9 cellular contexts compared by ENCODE assay signal in the genomic region with DNA sequence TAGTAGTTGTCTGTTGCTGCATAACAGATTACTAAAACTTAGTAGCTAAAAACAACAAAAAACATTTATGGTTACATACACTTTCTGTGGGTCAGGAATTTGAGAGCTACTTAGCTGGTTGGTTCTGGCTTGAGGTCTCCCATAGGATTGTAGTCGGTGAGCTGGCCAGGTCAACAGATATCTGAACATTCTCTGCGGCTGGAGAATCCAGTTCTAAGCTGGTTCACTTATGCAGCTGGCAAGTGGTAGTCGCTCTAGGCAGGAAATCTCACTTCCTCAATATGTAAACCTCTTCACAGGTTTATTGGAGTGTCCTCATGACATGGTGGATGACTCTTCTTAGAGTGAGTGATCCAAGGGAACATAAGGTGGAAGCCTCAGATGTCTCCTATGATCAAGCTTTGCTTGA.
DNase-seq lines count a peak whose midpoint lies in the region; ATAC-seq and TF ChIP-seq lines count a peak whose summit lies in the region.
"Had no signal": no experiment of that assay in that cellular context is flagged by ENCODE, and none has a peak within 500 bp of the region (broad histone marks: within the 10 kb centered on the region; RNA-seq: fewer than 3 reads in every experiment).

No MANE protein-coding gene starts in this region.

- H3K9me3 Mint-ChIP-seq in WTC11: peaks cover 9% of the 10 kb centered on the region
- no peaks in the 10 kb centered on the region for H3K9me3 Mint-ChIP-seq in stimulated activated effector memory CD8-positive, alpha-beta T cell treated with anti-CD3 and anti-CD28 coated beads, Interleukin-12 subunit alpha, Interleukin-12 subunit beta, amount 100 ng/mL, for 72 hours

- H3K4me3 Mint-ChIP-seq in WTC11: no peak overlapping the region
- H3K4me3 Mint-ChIP-seq in stimulated activated effector memory CD8-positive, alpha-beta T cell treated with anti-CD3 and anti-CD28 coated beads, Interleukin-12 subunit alpha, Interleukin-12 subunit beta, amount 100 ng/mL, for 72 hours: peak overlapping the region; percentile 54

- H3K9me3 ChIP-seq in DND-41 (ENCODE audit: insufficient read depth, low read length, severe bottlenecking): peaks cover 5% of the 10 kb centered on the region

- no peak overlapping the region for H3K27ac Mint-ChIP-seq in WTC11
- peak overlapping the region; percentile 69 for H3K27ac Mint-ChIP-seq in stimulated activated effector memory CD8-positive, alpha-beta T cell treated with anti-CD3 and anti-CD28 coated beads, Interleukin-12 subunit alpha, Interleukin-12 subunit beta, amount 100 ng/mL, for 72 hours

- POLR2A ChIA-PET in WTC11 (lab: Charles Lee): interaction anchor here (1.7 kb wide), 1 partner anchor 22 kb away, joined by 4 read pairs; no protein-coding TSS in a partner anchor

- peak overlapping the region; percentile 99 for H3K27ac ChIP-seq in DND-41 (ENCODE audit: low read length)

- no peaks in the 10 kb centered on the region for H3K27me3 Mint-ChIP-seq in WTC11 (ENCODE audit: low read depth)

- H3K27me3 ChIP-seq in DND-41 (ENCODE audit: insufficient read depth, low read length, poor library complexity): no peaks in the 10 kb centered on the region

- H2AFZ ChIP-seq in DND-41 (ENCODE audit: low read depth, low read length): no peak overlapping the region

- ATAC-seq in DND-41 (ENCODE audit: insufficient read depth, low read depth) (peak; percentile 58), GM19452 (IDR thresholded peaks at IDR 0.05; ENCODE audit: unreplicated experiment) (peak; percentile 77), HG03439 (IDR thresholded peaks at IDR 0.05; ENCODE audit: unreplicated experiment) (peak; percentile 64), WTC11 (peak; percentile 38; the same call in 1 of the 2 replicates)
- ATAC-seq in stimulated activated effector memory CD8-positive, alpha-beta T cell treated with anti-CD3 and anti-CD28 coated beads, Interleukin-12 subunit alpha, Interleukin-12 subunit beta, amount 100 ng/mL, for 72 hours: peak; percentile 81
- ATAC-seq: HCT116 had no signal

- H3K4me3 ChIP-seq in DND-41 (ENCODE audit: low read depth in 1 of 2, low read length in 2 of 2): no peak overlapping the region

- H3K9ac ChIP-seq in DND-41 (ENCODE audit: low read depth, low read length): peak overlapping the region; percentile 62; the same call in 1 of the 2 replicates

- H3K36me3 Mint-ChIP-seq in WTC11: peaks cover 14% of the 10 kb centered on the region
- peaks cover 33% of the 10 kb centered on the region for H3K36me3 Mint-ChIP-seq in stimulated activated effector memory CD8-positive, alpha-beta T cell treated with anti-CD3 and anti-CD28 coated beads, Interleukin-12 subunit alpha, Interleukin-12 subunit beta, amount 100 ng/mL, for 72 hours

- DNase-seq in DND-41 (peak; percentile 48), WTC11 (ENCODE audit: low spot score) (no peak), cortex of kidney (lab: John Stamatoyannopoulos, UW) (no peak), NCI-H2171 (lab: John Stamatoyannopoulos, UW) (no peak)
- no peak for DNase-seq in stimulated activated effector memory CD8-positive, alpha-beta T cell treated with anti-CD3 and anti-CD28 coated beads, Interleukin-12 subunit alpha, Interleukin-12 subunit beta, amount 100 ng/mL, for 72 hours (ENCODE audit: low spot score in 2 of 2)
- DNase-seq in effector CD4-positive, alpha-beta T cell: no peak

- peaks cover 35% of the 10 kb centered on the region for H3K4me1 Mint-ChIP-seq in WTC11
- peaks cover 75% of the 10 kb centered on the region for H3K4me1 Mint-ChIP-seq in stimulated activated effector memory CD8-positive, alpha-beta T cell treated with anti-CD3 and anti-CD28 coated beads, Interleukin-12 subunit alpha, Interleukin-12 subunit beta, amount 100 ng/mL, for 72 hours

- peaks cover 30% of the 10 kb centered on the region for H3K36me3 ChIP-seq in DND-41 (ENCODE audit: insufficient read depth, low read length)

- H4K20me1 ChIP-seq in DND-41 (ENCODE audit: insufficient read depth, low read length): no peaks in the 10 kb centered on the region

- TF ChIP-seq CTCF in DND-41 (IDR thresholded peaks at IDR 0.05; ENCODE audit: borderline replicate concordance, extremely low read depth, low read length, poor library complexity, severe bottlenecking): no peak
- TF ChIP-seq CTCF in WTC11 (IDR thresholded peaks at IDR 0.05): no peak

- peaks cover 69% of the 10 kb centered on the region for H3K4me1 ChIP-seq in DND-41 (ENCODE audit: insufficient read depth, low read length)

- H3K79me2 ChIP-seq in DND-41 (ENCODE audit: insufficient read depth, low read length): peaks cover 85% of the 10 kb centered on the region

- CTCF ChIA-PET in WTC11 (lab: Charles Lee): interaction anchor here (0.8 to 1.3 kb wide), 4 partner anchors 44 to 302 kb away, joined by 3 to 5 read pairs (median 4); partner anchors contain the start of gene DTWD2

- peak overlapping the region; percentile 77 for H3K4me2 ChIP-seq in DND-41 (ENCODE audit: insufficient read depth, low read length)

TF ChIP-seq in WTC11, 78 proteins besides CTCF, POLR2A, EP300 and RAD21 (continues in another document):
- no peak for TF ChIP-seq ZNF263 (CRISPR knock-in tag; IDR thresholded peaks at IDR 0.05; ENCODE audit: low read depth)
- TF ChIP-seq, protein P1, sequence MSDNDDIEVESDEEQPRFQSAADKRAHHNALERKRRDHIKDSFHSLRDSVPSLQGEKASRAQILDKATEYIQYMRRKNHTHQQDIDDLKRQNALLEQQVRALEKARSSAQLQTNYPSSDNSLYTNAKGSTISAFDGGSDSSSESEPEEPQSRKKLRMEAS (CRISPR knock-in tag; IDR thresholded peaks at IDR 0.05): no peak
- no peak for TF ChIP-seq RELA (CRISPR knock-in tag; IDR thresholded peaks at IDR 0.05; ENCODE audit: borderline replicate concordance)
- no peak for TF ChIP-seq ZMAT4 (CRISPR knock-in tag; IDR thresholded peaks at IDR 0.05)
- TF ChIP-seq NFE2L1 (CRISPR knock-in tag; IDR thresholded peaks at IDR 0.05): no peak
- TF ChIP-seq, protein P2, sequence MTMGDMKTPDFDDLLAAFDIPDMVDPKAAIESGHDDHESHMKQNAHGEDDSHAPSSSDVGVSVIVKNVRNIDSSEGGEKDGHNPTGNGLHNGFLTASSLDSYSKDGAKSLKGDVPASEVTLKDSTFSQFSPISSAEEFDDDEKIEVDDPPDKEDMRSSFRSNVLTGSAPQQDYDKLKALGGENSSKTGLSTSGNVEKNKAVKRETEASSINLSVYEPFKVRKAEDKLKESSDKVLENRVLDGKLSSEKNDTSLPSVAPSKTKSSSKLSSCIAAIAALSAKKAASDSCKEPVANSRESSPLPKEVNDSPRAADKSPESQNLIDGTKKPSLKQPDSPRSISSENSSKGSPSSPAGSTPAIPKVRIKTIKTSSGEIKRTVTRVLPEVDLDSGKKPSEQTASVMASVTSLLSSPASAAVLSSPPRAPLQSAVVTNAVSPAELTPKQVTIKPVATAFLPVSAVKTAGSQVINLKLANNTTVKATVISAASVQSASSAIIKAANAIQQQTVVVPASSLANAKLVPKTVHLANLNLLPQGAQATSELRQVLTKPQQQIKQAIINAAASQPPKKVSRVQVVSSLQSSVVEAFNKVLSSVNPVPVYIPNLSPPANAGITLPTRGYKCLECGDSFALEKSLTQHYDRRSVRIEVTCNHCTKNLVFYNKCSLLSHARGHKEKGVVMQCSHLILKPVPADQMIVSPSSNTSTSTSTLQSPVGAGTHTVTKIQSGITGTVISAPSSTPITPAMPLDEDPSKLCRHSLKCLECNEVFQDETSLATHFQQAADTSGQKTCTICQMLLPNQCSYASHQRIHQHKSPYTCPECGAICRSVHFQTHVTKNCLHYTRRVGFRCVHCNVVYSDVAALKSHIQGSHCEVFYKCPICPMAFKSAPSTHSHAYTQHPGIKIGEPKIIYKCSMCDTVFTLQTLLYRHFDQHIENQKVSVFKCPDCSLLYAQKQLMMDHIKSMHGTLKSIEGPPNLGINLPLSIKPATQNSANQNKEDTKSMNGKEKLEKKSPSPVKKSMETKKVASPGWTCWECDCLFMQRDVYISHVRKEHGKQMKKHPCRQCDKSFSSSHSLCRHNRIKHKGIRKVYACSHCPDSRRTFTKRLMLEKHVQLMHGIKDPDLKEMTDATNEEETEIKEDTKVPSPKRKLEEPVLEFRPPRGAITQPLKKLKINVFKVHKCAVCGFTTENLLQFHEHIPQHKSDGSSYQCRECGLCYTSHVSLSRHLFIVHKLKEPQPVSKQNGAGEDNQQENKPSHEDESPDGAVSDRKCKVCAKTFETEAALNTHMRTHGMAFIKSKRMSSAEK (CRISPR knock-in tag; IDR thresholded peaks at IDR 0.05; ENCODE audit: borderline replicate concordance): no peak
- TF ChIP-seq TEAD1 (CRISPR knock-in tag; IDR thresholded peaks at IDR 0.05): no peak
- TF ChIP-seq, protein P3, sequence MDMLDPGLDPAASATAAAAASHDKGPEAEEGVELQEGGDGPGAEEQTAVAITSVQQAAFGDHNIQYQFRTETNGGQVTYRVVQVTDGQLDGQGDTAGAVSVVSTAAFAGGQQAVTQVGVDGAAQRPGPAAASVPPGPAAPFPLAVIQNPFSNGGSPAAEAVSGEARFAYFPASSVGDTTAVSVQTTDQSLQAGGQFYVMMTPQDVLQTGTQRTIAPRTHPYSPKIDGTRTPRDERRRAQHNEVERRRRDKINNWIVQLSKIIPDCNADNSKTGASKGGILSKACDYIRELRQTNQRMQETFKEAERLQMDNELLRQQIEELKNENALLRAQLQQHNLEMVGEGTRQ (CRISPR knock-in tag; IDR thresholded peaks at IDR 0.05): no peak
- TF ChIP-seq ZNF425 (CRISPR knock-in tag; conservative IDR thresholded peaks at IDR 0.05): no peak
- TF ChIP-seq GTF2I (CRISPR knock-in tag; conservative IDR thresholded peaks at IDR 0.05): no peak
